Comparison of ENCODE assay signal across 8 cellular contexts in genomic region chr6:31259995-31260394, GRCh38. TPM values are rescaled to one million over a fixed set of nuclear protein-coding genes. Genes with fewer than 3 reads are reported as not detected.
A peak's percentile ranks its signal among the peaks of the same experiment; 100 is the strongest.
DNase-seq lines count a peak whose midpoint lies in the region; ATAC-seq, FAIRE-seq and TF ChIP-seq lines count a peak whose summit lies in the region.
"Not testable (repeated sequence)": the region's sequence is repeated elsewhere in the genome, so short reads cannot be mapped to it uniquely, and the experiment has no call there.

No MANE protein-coding gene starts in this region.

- not testable (repeated sequence) for H3K79me2 ChIP-seq in HepG2 (ENCODE audit: insufficient read depth, low read length)

- not testable (repeated sequence) for H4K20me1 ChIP-seq in HepG2 (ENCODE audit: insufficient read depth, low read length)

- CTCF ChIA-PET in CD8-positive, alpha-beta T cell (lab: Charles Lee): interaction anchor here (1.1 to 2.5 kb wide), 2 partner anchors 10 to 107 kb away, joined by 4 to 10 read pairs; no protein-coding TSS in a partner anchor
- CTCF ChIA-PET in activated CD4-positive, alpha-beta T cell treated with anti-CD3 and anti-CD28 coated beads for 36 hours (lab: Charles Lee); activated naive CD4-positive, alpha-beta T cell treated with anti-CD3 and anti-CD28 coated beads for 36 hours (lab: Charles Lee); HepG2 (lab: Yijun Ruan, JAX; ENCODE audit: low intra/inter-chr PET ratio, low total read pairs): not testable (repeated sequence)

- H3K4me2 ChIP-seq in HepG2 (ENCODE audit: low read depth, low read length): not testable (repeated sequence)

- H3K36me3 Mint-ChIP-seq in CD8-positive, alpha-beta T cell; activated CD4-positive, alpha-beta T cell treated with anti-CD3 and anti-CD28 coated beads for 36 hours (ENCODE audit: low read depth); activated naive CD4-positive, alpha-beta T cell treated with anti-CD3 and anti-CD28 coated beads for 36 hours (ENCODE audit: low read depth): not testable (repeated sequence)

- TF ChIP-seq RAD21 in HepG2 (CRISPR knock-in tag; IDR thresholded peaks at IDR 0.05): not testable (repeated sequence)

- H3K4me1 ChIP-seq in CD8-positive, alpha-beta T cell (ENCODE audit: insufficient read depth, low read length); HepG2 (ENCODE audit: insufficient read depth, low read length): not testable (repeated sequence)

- H2AFZ ChIP-seq in HepG2 (ENCODE audit: low read length): not testable (repeated sequence)

- WGBS in HepG2 (ENCODE audit: low lambda C conversion rate): 20% methylated on average over 3 of the region's 3 CpGs

- BruUV-seq in HepG2 (replicated peaks; lab: Mats Ljungman, UMichigan): not testable (repeated sequence)

- not testable (repeated sequence) for H3K9ac ChIP-seq in HepG2 (ENCODE audit: insufficient read depth, low read depth, low read length)

- intact Hi-C loops in CD8-positive, alpha-beta T cell (cut with DNase I, micrococcal nuclease); activated CD4-positive, alpha-beta T cell treated with anti-CD3 and anti-CD28 coated beads for 36 hours (cut with DNase I, micrococcal nuclease); activated naive CD4-positive, alpha-beta T cell treated with anti-CD3 and anti-CD28 coated beads for 36 hours (cut with micrococcal nuclease); HepG2 (cut with micrococcal nuclease; ENCODE audit: unreplicated experiment): not testable (repeated sequence)

- not testable (repeated sequence) for H3K36me3 ChIP-seq in CD8-positive, alpha-beta T cell (ENCODE audit: insufficient read depth, low read length); HepG2 (replicated peaks in 1 of 2; ENCODE audit: control insufficient read depth in 1 of 2, insufficient read depth in 2 of 2, low read length in 2 of 2)

- not testable (repeated sequence) for TF ChIP-seq POLR2A in HepG2 (IDR thresholded peaks at IDR 0.05; ENCODE audit: insufficient read depth in 1 of 2, low read depth in 2 of 2, low read length in 2 of 2)

- ATAC-seq in CD8-positive, alpha-beta T cell: peak; percentile 81
- ATAC-seq in activated CD4-positive, alpha-beta T cell treated with anti-CD3 and anti-CD28 coated beads for 36 hours; HepG2: not testable (repeated sequence)

- H3K4me3 ChIP-seq in CD8-positive, alpha-beta T cell (ENCODE audit: low read depth, low read length); HepG2 (replicated peaks in 1 of 3; ENCODE audit: insufficient read depth in 1 of 3, low read depth in 2 of 3, low read length in 3 of 3): not testable (repeated sequence)

- POLR2A ChIA-PET in CD8-positive, alpha-beta T cell (lab: Charles Lee): interaction anchor here (1.1 to 2.0 kb wide), 4 partner anchors 9 to 63 kb away, joined by 3 to 8 read pairs (median 6); no protein-coding TSS in a partner anchor
- POLR2A ChIA-PET in activated CD4-positive, alpha-beta T cell treated with anti-CD3 and anti-CD28 coated beads for 36 hours (lab: Charles Lee): not testable (repeated sequence)
- POLR2A ChIA-PET in HepG2 (lab: Yijun Ruan, JAX): interaction anchor here (0.9 to 1.0 kb wide), 2 partner anchors 8 to 14 kb away, joined by 3 to 4 read pairs; no protein-coding TSS in a partner anchor

- in situ Hi-C loops in HepG2 (cut with HindIII; ENCODE audit: extremely low pct_ligation_motif_present, low pct_unique_long_range_greater_than_20kb): not testable (repeated sequence)

- H3K4me1 Mint-ChIP-seq in CD8-positive, alpha-beta T cell (ENCODE audit: low read depth): peaks cover 23% of the 10 kb centered on the region
- H3K4me1 Mint-ChIP-seq in activated CD4-positive, alpha-beta T cell treated with anti-CD3 and anti-CD28 coated beads for 36 hours: not testable (repeated sequence)
- peaks cover 15% of the 10 kb centered on the region for H3K4me1 Mint-ChIP-seq in activated naive CD4-positive, alpha-beta T cell treated with anti-CD3 and anti-CD28 coated beads for 36 hours (ENCODE audit: low read depth)

- not testable (repeated sequence) for H3K27me3 ChIP-seq in CD8-positive, alpha-beta T cell (ENCODE audit: insufficient read depth, low read length); HepG2 (ENCODE audit: control insufficient read depth in 1 of 2, insufficient read depth in 2 of 2, low read length in 2 of 2)

- not testable (repeated sequence) for H3K9me3 ChIP-seq in CD8-positive, alpha-beta T cell (ENCODE audit: low read length); HepG2 (ENCODE audit: low read length)

- not testable (repeated sequence) for H3K27me3 Mint-ChIP-seq in CD8-positive, alpha-beta T cell (ENCODE audit: low read depth); activated CD4-positive, alpha-beta T cell treated with anti-CD3 and anti-CD28 coated beads for 36 hours; activated naive CD4-positive, alpha-beta T cell treated with anti-CD3 and anti-CD28 coated beads for 36 hours (ENCODE audit: low read depth)

- DNase-seq in CD8-positive, alpha-beta T cell: peak in 6 of 7 experiments; percentile 32 to 89 (median 54)
- DNase-seq in NCI-H69 (lab: John Stamatoyannopoulos, UW): peak; percentile 3
- DNase-seq in activated CD4-positive, alpha-beta T cell treated with anti-CD3 and anti-CD28 coated beads for 36 hours: peak; percentile 20
- DNase-seq in activated CD4-positive, alpha-beta T cell treated with anti-CD3 and anti-CD28 coated beads, Interleukin-2, amount 50 U/mL, for 48 hours: peak; percentile 18 to 21
- peak; percentile 41 for DNase-seq in activated T-helper 1 cell treated with Interleukin-2 at 50 U/mL for 16 hours (ENCODE audit: low read depth)
- peak; percentile 57 for DNase-seq in activated naive CD4-positive, alpha-beta T cell treated with anti-CD3 and anti-CD28 coated beads for 36 hours
- DNase-seq in HepG2 (ENCODE audit: low spot score): peak; percentile 28
- peak; percentile 32 for DNase-seq in stimulated activated CD4-positive, alpha-beta T cell treated with anti-CD3 and anti-CD28 coated beads, Interleukin-4, amount 100 ng/mL, for 24 hours

- not testable (repeated sequence) for FAIRE-seq in HepG2 (lab: Jason Lieb, UNC)

- H3K4me3 Mint-ChIP-seq in CD8-positive, alpha-beta T cell: peak overlapping the region; percentile 56
- H3K4me3 Mint-ChIP-seq in activated CD4-positive, alpha-beta T cell treated with anti-CD3 and anti-CD28 coated beads for 36 hours; activated naive CD4-positive, alpha-beta T cell treated with anti-CD3 and anti-CD28 coated beads for 36 hours: not testable (repeated sequence)

- TF ChIP-seq CTCF in CD8-positive, alpha-beta T cell (IDR thresholded peaks at IDR 0.05); HepG2 (CRISPR knock-in tag; IDR thresholded peaks at IDR 0.05): not testable (repeated sequence)

- not testable (repeated sequence) for TF ChIP-seq EP300 in HepG2 (IDR thresholded peaks at IDR 0.05; ENCODE audit: low read depth in 2 of 2, low read length in 2 of 2); HepG2 (CRISPR knock-in tag; IDR thresholded peaks at IDR 0.05; ENCODE audit: borderline replicate concordance)

- peaks cover 20% of the 10 kb centered on the region for H3K9me3 Mint-ChIP-seq in CD8-positive, alpha-beta T cell
- H3K9me3 Mint-ChIP-seq in activated CD4-positive, alpha-beta T cell treated with anti-CD3 and anti-CD28 coated beads for 36 hours (ENCODE audit: low read depth): peaks cover 10% of the 10 kb centered on the region
- H3K9me3 Mint-ChIP-seq in activated naive CD4-positive, alpha-beta T cell treated with anti-CD3 and anti-CD28 coated beads for 36 hours: peaks cover 18% of the 10 kb centered on the region

- peak overlapping the region; percentile 89 for H3K27ac Mint-ChIP-seq in CD8-positive, alpha-beta T cell
- not testable (repeated sequence) for H3K27ac Mint-ChIP-seq in activated CD4-positive, alpha-beta T cell treated with anti-CD3 and anti-CD28 coated beads for 36 hours; activated naive CD4-positive, alpha-beta T cell treated with anti-CD3 and anti-CD28 coated beads for 36 hours

- H3K27ac ChIP-seq in CD8-positive, alpha-beta T cell (ENCODE audit: low read depth, low read length); HepG2 (ENCODE audit: extremely low read length, insufficient read depth, low read length): not testable (repeated sequence)

RNA-seq across cellular contexts. Expression of gene HLA-C, which starts 11.9 kb away (rescaled TPM):
- total RNA-seq in CD8-positive, alpha-beta T cell: 1,000 to 10,000 TPM; 2,677 to 2,722 TPM
- total RNA-seq in activated CD4-positive, alpha-beta T cell treated with anti-CD3 and anti-CD28 coated beads for 36 hours: 100 to 1,000 TPM; 660 to 678 TPM
- 1,000 to 10,000 TPM; 1,018 to 1,049 TPM for total RNA-seq in activated naive CD4-positive, alpha-beta T cell treated with anti-CD3 and anti-CD28 coated beads for 36 hours
- 31.5 and 77.1 TPM in 2 replicates for total RNA-seq in HepG2 (2016; rRNA removed; fragmentation: Illumina TruSeq; extraction: Trizol)
- total RNA-seq in HepG2 (2016; cell fraction: cytosol; rRNA removed; fragmentation: Illumina TruSeq; extraction: Trizol; ENCODE audit: low read depth): 11.1 and 11.4 TPM in 2 replicates
- total RNA-seq in HepG2 (2016; cell fraction: insoluble cytoplasmic fraction; rRNA removed; fragmentation: Illumina TruSeq; extraction: Trizol): 29.3 and 79.5 TPM in 2 replicates
- total RNA-seq in HepG2 (2016; cell fraction: membrane; rRNA removed; fragmentation: Illumina TruSeq; extraction: Trizol): 16.7 and 18.2 TPM in 2 replicates
- total RNA-seq in HepG2 (2016; cell fraction: nucleus; rRNA removed; fragmentation: Illumina TruSeq; extraction: Trizol): 75.7 and 83.6 TPM in 2 replicates
- polyA plus RNA-seq in HepG2 (2011; rRNA removed): 155 and 225 TPM in 2 replicates
- polyA plus RNA-seq in HepG2 (2011; cell fraction: cytosol; rRNA removed): 132 and 177 TPM in 2 replicates
- polyA plus RNA-seq in HepG2 (2011; cell fraction: nucleus; rRNA removed): 166 and 204 TPM in 2 replicates
- 152 and 161 TPM in 2 replicates for polyA plus RNA-seq in HepG2 (2012)
- polyA plus RNA-seq in HepG2 (2016; cell fraction: cytosol; fragmentation: Illumina TruSeq; extraction: Trizol; ENCODE audit: low read depth): 19.1 and 20.4 TPM in 2 replicates
- polyA plus RNA-seq in HepG2 (2016; cell fraction: insoluble cytoplasmic fraction; fragmentation: Illumina TruSeq; extraction: Trizol; ENCODE audit: low read depth): 51.5 and 53.3 TPM in 2 replicates
- 19.8 and 20.8 TPM in 2 replicates for polyA plus RNA-seq in HepG2 (2016; cell fraction: membrane; fragmentation: Illumina TruSeq; extraction: Trizol; ENCODE audit: low read depth)
- polyA plus RNA-seq in HepG2 (2016; cell fraction: nucleus; fragmentation: Illumina TruSeq; extraction: Trizol; ENCODE audit: insufficient read depth, low read depth): 190 and 201 TPM in 2 replicates
- polyA minus RNA-seq in HepG2 (2011; rRNA and poly(A)+ RNA removed; ENCODE audit: low replicate concordance): 121 and 159 TPM in 2 replicates
- 53.4 and 67.8 TPM in 2 replicates for polyA minus RNA-seq in HepG2 (2011; cell fraction: cytosol; rRNA and poly(A)+ RNA removed)
- 20.1 and 26.0 TPM in 2 replicates for polyA minus RNA-seq in HepG2 (2011; cell fraction: nucleus; rRNA and poly(A)+ RNA removed)

Comparison
In these comparisons a context has a peak if more than half of its experiments do, and no peak if none do; other contexts are left out.
1. DNase-seq: peak in every context shown above with its lines; median percentile 57 in activated naive CD4-positive, alpha-beta T cell treated with anti-CD3 and anti-CD28 coated beads for 36 hours; 54 in CD8-positive, alpha-beta T cell; 41 in activated T-helper 1 cell treated with Interleukin-2 at 50 U/mL for 16 hours; 32 in stimulated activated CD4-positive, alpha-beta T cell treated with anti-CD3 and anti-CD28 coated beads, Interleukin-4, amount 100 ng/mL, for 24 hours; 28 in HepG2; 20 in activated CD4-positive, alpha-beta T cell treated with anti-CD3 and anti-CD28 coated beads for 36 hours; 20 in activated CD4-positive, alpha-beta T cell treated with anti-CD3 and anti-CD28 coated beads, Interleukin-2, amount 50 U/mL, for 48 hours; 3 in NCI-H69.